25 cellular contexts compared by ENCODE assay signal in the genomic region with DNA sequence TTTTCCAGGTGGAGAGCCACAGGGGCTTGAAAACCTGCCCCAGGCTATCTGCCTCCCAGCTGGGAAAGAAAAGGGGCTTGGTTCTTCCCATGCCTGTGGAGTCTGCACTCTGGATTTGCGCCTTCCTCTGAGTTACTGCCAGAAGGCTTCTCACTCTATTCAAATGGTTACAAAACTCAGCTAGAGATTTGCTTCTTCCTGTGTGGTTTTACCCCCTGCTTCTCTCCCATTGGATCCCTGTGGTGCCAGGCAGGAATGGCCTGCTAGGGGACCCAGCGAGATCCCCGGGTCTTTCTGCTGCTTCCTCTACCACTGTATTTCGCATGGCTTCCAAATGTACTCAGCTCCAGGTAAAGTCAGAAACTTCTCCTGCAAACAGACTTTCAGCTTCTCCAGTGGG.
"Had no signal": no experiment of that assay in that cellular context is flagged by ENCODE, and none has a peak within 500 bp of the region (broad histone marks: within the 10 kb centered on the region; RNA-seq: fewer than 3 reads in every experiment).

No MANE protein-coding gene starts in this region.

- H3K4me3 ChIP-seq: coronary artery, esophagus squamous epithelium, psoas muscle, sigmoid colon, testis, tibial artery had no signal

- H3K9me3 ChIP-seq: esophagus squamous epithelium, psoas muscle, sigmoid colon, testis, tibial artery had no signal

- H3K27ac ChIP-seq: coronary artery, esophagus squamous epithelium, psoas muscle, sigmoid colon, testis, tibial artery had no signal

- H3K27ac Mint-ChIP-seq: naive thymus-derived CD4-positive, alpha-beta T cell; nephron; stimulated activated effector memory CD8-positive, alpha-beta T cell treated with anti-CD3 and anti-CD28 coated beads, Interleukin-12 subunit alpha, Interleukin-12 subunit beta, amount 100 ng/mL, for 72 hours; type B pancreatic cell had no signal

- FAIRE-seq: endometrium, kidney had no signal

- H3K36me3 Mint-ChIP-seq: naive thymus-derived CD4-positive, alpha-beta T cell; stimulated activated effector memory CD8-positive, alpha-beta T cell treated with anti-CD3 and anti-CD28 coated beads, Interleukin-12 subunit alpha, Interleukin-12 subunit beta, amount 100 ng/mL, for 72 hours; type B pancreatic cell had no signal

- ATAC-seq: left lobe of liver; naive thymus-derived CD4-positive, alpha-beta T cell; psoas muscle; right cardiac atrium; stimulated activated effector memory CD8-positive, alpha-beta T cell treated with anti-CD3 and anti-CD28 coated beads, Interleukin-12 subunit alpha, Interleukin-12 subunit beta, amount 100 ng/mL, for 72 hours; stimulated activated naive CD8-positive, alpha-beta T cell treated with anti-CD3 and anti-CD28 coated beads, Interleukin-15, Interleukin-2, amounts not matched to agents 100 U/mL and 50 U/mL, for 24 hours had no signal

- H3K4me1 ChIP-seq: esophagus squamous epithelium, psoas muscle, sigmoid colon, testis, tibial artery had no signal

- DNase-seq: dermis blood vessel endothelial cell; effector memory CD4-positive, alpha-beta T cell; erythroblast; esophagus squamous epithelium; foreskin melanocyte; kidney; mesenchymal stem cell; midbrain; naive thymus-derived CD4-positive, alpha-beta T cell; nucleus accumbens; psoas muscle; sigmoid colon; stimulated activated CD4-positive, alpha-beta T cell treated with anti-CD3 and anti-CD28 coated beads, Interleukin-2, amount 100 ng/mL, for 24 hours; stimulated activated CD4-positive, alpha-beta T cell treated with anti-CD3 and anti-CD28 coated beads, Interleukin-4, amount 100 ng/mL, for 24 hours; stimulated activated naive CD8-positive, alpha-beta T cell treated with anti-CD3 and anti-CD28 coated beads, Interleukin-15, Interleukin-2, amounts not matched to agents 100 U/mL and 50 U/mL, for 24 hours; substantia nigra; testis; tibial artery had no signal

- H3K4me1 Mint-ChIP-seq: naive thymus-derived CD4-positive, alpha-beta T cell; nephron; stimulated activated effector memory CD8-positive, alpha-beta T cell treated with anti-CD3 and anti-CD28 coated beads, Interleukin-12 subunit alpha, Interleukin-12 subunit beta, amount 100 ng/mL, for 72 hours had no signal

- H3K36me3 ChIP-seq: esophagus squamous epithelium, sigmoid colon, tibial artery had no signal

- H3K27me3 ChIP-seq: esophagus squamous epithelium, sigmoid colon, testis, tibial artery had no signal

- H3K27me3 Mint-ChIP-seq: naive thymus-derived CD4-positive, alpha-beta T cell; type B pancreatic cell had no signal

- H3K4me3 Mint-ChIP-seq: naive thymus-derived CD4-positive, alpha-beta T cell; nephron; stimulated activated effector memory CD8-positive, alpha-beta T cell treated with anti-CD3 and anti-CD28 coated beads, Interleukin-12 subunit alpha, Interleukin-12 subunit beta, amount 100 ng/mL, for 72 hours; type B pancreatic cell had no signal
